In genomic region chr1:27032119-27032461, GRCh38 we compare ENCODE assay signal across 12 cellular contexts. TPM values are rescaled to one million over a fixed set of nuclear protein-coding genes. Genes with fewer than 3 reads are reported as not detected.
DNase-seq lines count a peak whose midpoint lies in the region; TF ChIP-seq lines count a peak whose summit lies in the region.
"Had no signal": no experiment of that assay in that cellular context is flagged by ENCODE, and none has a peak within 500 bp of the region (broad histone marks: within the 10 kb centered on the region; RNA-seq: fewer than 3 reads in every experiment).

No MANE protein-coding gene starts in this region.

- DNase-seq in BJ (ENCODE audit: low read depth), result no peak
- no peak for DNase-seq in astrocyte of the cerebellum (ENCODE audit: low read depth)
- DNase-seq in prostate gland (ENCODE audit: low spot score), result no peak
- no peak for DNase-seq in GM03348 (ENCODE audit: low spot score)
- DNase-seq in hippocampal formation (lab: John Stamatoyannopoulos, UW), result no peak
- no peak for DNase-seq in inferior parietal cortex (ENCODE audit: extremely low spot score)
- no peak for DNase-seq in ureter (ENCODE audit: low spot score)
- DNase-seq: activated CD4-positive, alpha-beta T cell treated with anti-CD3 and anti-CD28 coated beads, Interleukin-2, amount 50 U/mL, for 4 hours; NCI-H510A; stimulated activated naive CD4-positive, alpha-beta T cell treated with Interleukin-2 at 50 U/mL for 16 hours had no signal

- 61% methylated on average over 2 of the region's 2 CpGs for WGBS in prostate gland

- POLR2A ChIA-PET in BJ (lab: Charles Lee), result no interaction called here

- TF ChIP-seq POLR2A in prostate gland (IDR thresholded peaks at IDR 0.05), result no peak

- no peak overlapping the region for H3K9ac ChIP-seq in iPS-15b (ENCODE audit: low read depth, low read length)

- H3K36me3 ChIP-seq in BJ (ENCODE audit: control insufficient read depth, insufficient read depth, low read length) (no peaks in the 10 kb centered on the region), iPS-15b (ENCODE audit: control insufficient read depth, insufficient read depth, low read length) (no peaks in the 10 kb centered on the region), prostate gland (no peaks in the 10 kb centered on the region)
- H3K36me3 ChIP-seq: SJSA1 had no signal

- intact Hi-C loops in prostate gland (cut with DNase I), result no loop called here

- peak overlapping the region; percentile 27 for H3K4me3 ChIP-seq in BJ (ENCODE audit: low read depth, low read length)
- peak overlapping the region; percentile 26 for H3K4me3 ChIP-seq in astrocyte of the cerebellum (ENCODE audit: low read depth, low read length)
- H3K4me3 ChIP-seq in iPS-15b (ENCODE audit: low read depth, low read length), result peak overlapping the region; percentile 39
- H3K4me3 ChIP-seq in prostate gland, result peak overlapping the region in 1 of 2 donors; percentile 29

- in situ Hi-C loops in astrocyte of the cerebellum (cut with HindIII; ENCODE audit: low sequenced_read_pairs), result loop anchor here (10.0 kb wide), 1 partner anchor 53 kb away; no protein-coding TSS in a partner anchor

- H3K9me3 ChIP-seq in iPS-15b (ENCODE audit: control insufficient read depth, insufficient read depth, low read length), result no peaks in the 10 kb centered on the region
- no peaks in the 10 kb centered on the region for H3K9me3 ChIP-seq in prostate gland
- H3K9me3 ChIP-seq: SJSA1 had no signal

- H3K27ac ChIP-seq in prostate gland, result peak overlapping the region; percentile 85

- H3K4me1 ChIP-seq in iPS-15b (ENCODE audit: control insufficient read depth, insufficient read depth, low read length) (peaks cover 14% of the 10 kb centered on the region), prostate gland (replicated peaks) (peaks cover 9% of the 10 kb centered on the region)

- TF ChIP-seq CTCF in BJ (IDR thresholded peaks at IDR 0.05; ENCODE audit: insufficient read depth, low read depth, low read length) (no peak), astrocyte of the cerebellum (IDR thresholded peaks at IDR 0.05; ENCODE audit: low read depth, low read length, missing control alignments) (no peak), prostate gland (IDR thresholded peaks at IDR 0.05) (no peak)

- CTCF ChIA-PET in BJ (lab: Yijun Ruan, JAX), result interaction anchor here (0.6 to 31.7 kb wide), 4 partner anchors 12 to 585 kb away, joined by 3 to 551 read pairs (median 5); no protein-coding TSS in a partner anchor

- no peaks in the 10 kb centered on the region for H3K27me3 ChIP-seq in BJ (ENCODE audit: control insufficient read depth, insufficient read depth, low read length)
- H3K27me3 ChIP-seq in iPS-15b (ENCODE audit: control insufficient read depth, insufficient read depth, low read length), result no peaks in the 10 kb centered on the region
- no peaks in the 10 kb centered on the region for H3K27me3 ChIP-seq in prostate gland (replicated peaks; ENCODE audit: insufficient read depth)
- H3K27me3 ChIP-seq: SJSA1 had no signal

RNA-seq across cellular contexts. Expression of gene TENT5B, which starts 19.4 kb away (rescaled TPM):
- polyA plus RNA-seq in BJ (2011; rRNA removed), result 1.7 and 3.9 TPM in 2 replicates
- 4.0 and 4.2 TPM in 2 replicates for polyA minus RNA-seq in BJ (2011; rRNA and poly(A)+ RNA removed)
- total RNA-seq in prostate gland (10 to 100 TPM; 19.1 to 19.9 TPM), ureter (10.2 TPM)

RNA-seq across cellular contexts. Expression of gene TRNP1, which starts 38.6 kb away (rescaled TPM):
- polyA plus RNA-seq in BJ (2011; rRNA removed), result 68.9 and 75.4 TPM in 2 replicates
- polyA minus RNA-seq in BJ (2011; rRNA and poly(A)+ RNA removed), result 20.7 and 33.8 TPM in 2 replicates
- total RNA-seq in prostate gland, result 10 to 100 TPM; 21.1 to 30.6 TPM
- 46.6 TPM for total RNA-seq in ureter
